8 cellular contexts compared by ENCODE assay signal in the genomic region with DNA sequence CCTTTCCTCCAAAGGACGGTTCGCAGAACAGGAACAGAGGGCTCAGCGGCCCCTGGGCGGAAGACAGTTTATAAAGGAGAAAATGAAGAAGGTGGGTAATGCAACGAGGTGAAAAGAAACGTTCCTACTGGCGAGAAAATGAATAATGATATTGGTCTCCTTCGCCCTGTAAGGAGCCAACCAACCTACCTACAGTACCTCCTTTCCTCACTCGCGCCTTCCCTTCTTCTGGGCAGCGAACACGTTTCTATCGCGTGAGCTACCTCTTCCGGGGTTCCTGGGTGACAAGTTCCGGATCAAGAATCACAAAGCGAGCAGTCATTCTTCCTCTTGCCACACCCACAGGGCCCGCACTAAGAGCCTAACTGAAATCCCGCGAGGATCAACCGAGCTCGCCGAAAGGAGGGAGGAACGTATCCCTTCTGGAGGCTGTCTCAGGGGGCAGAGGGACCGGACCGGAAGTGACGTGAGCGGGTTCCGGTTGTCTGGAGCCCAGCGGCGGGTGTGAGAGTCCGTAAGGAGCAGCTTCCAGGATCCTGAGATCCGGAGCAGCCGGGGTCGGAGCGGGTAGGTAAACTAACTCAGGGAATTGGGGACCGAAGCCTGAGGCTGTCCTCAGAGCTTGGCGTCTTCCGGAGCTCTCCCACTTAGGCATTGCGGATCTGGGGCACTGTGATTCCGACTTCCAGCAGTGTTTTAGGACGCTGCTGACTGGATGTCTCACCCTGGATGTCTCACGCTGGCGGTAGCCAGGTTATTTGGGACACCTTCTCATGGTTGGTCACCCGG. TPM values are rescaled to one million over a fixed set of nuclear protein-coding genes. Genes with fewer than 3 reads are reported as not detected.
DNase-seq lines count a peak whose midpoint lies in the region; ATAC-seq, FAIRE-seq and TF ChIP-seq lines count a peak whose summit lies in the region.

PTRH2 (minus strand) TSS at position 249 of the 789 bp plus-strand sequence. CDS start 9,452 bp downstream, outside the sequence.
VMP1 (plus strand) TSS at position 473 of the 789 bp plus-strand sequence. CDS start 23,793 bp downstream, outside the sequence.

- in situ Hi-C loops in HepG2 (cut with HindIII; ENCODE audit: extremely low pct_ligation_motif_present, low pct_unique_long_range_greater_than_20kb) = loop anchor here (5.0 kb wide), 1 partner anchor 50 kb away; no protein-coding TSS in a partner anchor

- TF ChIP-seq CTCF in C4-2B (conservative IDR thresholded peaks at IDR 0.05) (no peak), HepG2 (CRISPR knock-in tag; IDR thresholded peaks at IDR 0.05) (no peak)

- peak; percentile 99 for FAIRE-seq in HepG2 (lab: Jason Lieb, UNC)

- peaks cover 0 to 5% of the 10 kb centered on the region in 2 experiments; a peak in 1 of 5 replicates for H3K27me3 ChIP-seq in HepG2 (ENCODE audit: control insufficient read depth in 1 of 2, insufficient read depth in 2 of 2, low read length in 2 of 2)

- POLR2A ChIA-PET in HepG2 (lab: Yijun Ruan, JAX) = interaction anchor here (0.6 to 2.8 kb wide), 37 partner anchors 8 to 1076 kb away, joined by 3 to 53 read pairs (median 5); partner anchors contain the start of genes CLTC, DHX40, HEATR6 and RNFT1

- no peaks in the 10 kb centered on the region for H3K9me3 ChIP-seq in HepG2 (ENCODE audit: low read length)

- peak; percentile 91 to 99 for TF ChIP-seq POLR2A in HepG2 (IDR thresholded peaks at IDR 0.05; ENCODE audit: insufficient read depth in 1 of 2, low read depth in 2 of 2, low read length in 2 of 2)

- peak; percentile 97 for ATAC-seq in GM19395 (IDR thresholded peaks at IDR 0.05; ENCODE audit: unreplicated experiment)
- peak; percentile 94 for ATAC-seq in HG03565 (IDR thresholded peaks at IDR 0.05; ENCODE audit: unreplicated experiment)
- ATAC-seq in HepG2 = peak; percentile 96

- H3K9ac ChIP-seq in HepG2 (ENCODE audit: insufficient read depth, low read depth, low read length) = peak within 1 kb of the TSS; percentile 97

- no peak; the same call in 1 of the 2 replicates for TF ChIP-seq RAD21 in HepG2 (CRISPR knock-in tag; IDR thresholded peaks at IDR 0.05)

- BruUV-seq in HepG2 (replicated peaks; lab: Mats Ljungman, UMichigan) = no TSS peak

- H3K4me1 ChIP-seq in HepG2 (ENCODE audit: insufficient read depth, low read length) = peaks cover 75% of the 10 kb centered on the region

- H4K20me1 ChIP-seq in HepG2 (ENCODE audit: insufficient read depth, low read length) = peaks cover 36% of the 10 kb centered on the region

- no peak within 1 kb of the TSS for H2AFZ ChIP-seq in HepG2 (ENCODE audit: low read length)

- H3K79me2 ChIP-seq in HepG2 (ENCODE audit: insufficient read depth, low read length) = peaks cover 95% of the 10 kb centered on the region

- peak within 1 kb of the TSS; percentile 83 to 98 (median 91) for H3K4me3 ChIP-seq in HepG2 (replicated peaks in 1 of 3; ENCODE audit: insufficient read depth in 1 of 3, low read depth in 2 of 3, low read length in 3 of 3)

- peak; percentile 100 for DNase-seq in NCI-H774 (lab: John Stamatoyannopoulos, UW)
- DNase-seq in activated CD4-positive, alpha-beta T cell treated with anti-CD3 and anti-CD28 coated beads, Interleukin-2, amount 50 U/mL, for 4 hours = peak; percentile 84 to 89
- DNase-seq in dermis blood vessel endothelial cell = peak; percentile 100
- DNase-seq in HepG2 (ENCODE audit: low spot score) = peak; percentile 100
- DNase-seq in stimulated activated CD4-positive, alpha-beta T cell treated with anti-CD3 and anti-CD28 coated beads, Interleukin-4, amount 100 ng/mL, for 1 hour = peak; percentile 89

- peak within 1 kb of the TSS; percentile 85 for H3K4me2 ChIP-seq in HepG2 (ENCODE audit: low read depth, low read length)

- H3K36me3 ChIP-seq in HepG2 (replicated peaks in 1 of 2; ENCODE audit: control insufficient read depth in 1 of 2, insufficient read depth in 2 of 2, low read length in 2 of 2) = peaks cover 2 to 12% of the 10 kb centered on the region in 2 experiments; a peak in 4 of 5 replicates

- WGBS in HepG2 (ENCODE audit: low lambda C conversion rate) = 1% methylated on average over 44 of the region's 45 CpGs

- H3K27ac ChIP-seq in C4-2B (peak within 1 kb of the TSS; percentile 89), HepG2 (ENCODE audit: extremely low read length, insufficient read depth, low read length) (peak within 1 kb of the TSS; percentile 94)

- TF ChIP-seq EP300 in HepG2 (IDR thresholded peaks at IDR 0.05; ENCODE audit: low read depth in 2 of 2, low read length in 2 of 2) (peak; percentile 1 to 28; a peak in 2 of 4 replicates), HepG2 (CRISPR knock-in tag; IDR thresholded peaks at IDR 0.05; ENCODE audit: borderline replicate concordance) (peak; percentile 54; the same call in 1 of the 2 replicates)

- CTCF ChIA-PET in HepG2 (lab: Yijun Ruan, JAX; ENCODE audit: low intra/inter-chr PET ratio, low total read pairs) = no interaction called here

- intact Hi-C loops in HepG2 (cut with micrococcal nuclease; ENCODE audit: unreplicated experiment) = no loop called here

TF ChIP-seq in HepG2, 621 proteins besides CTCF, POLR2A, EP300 and RAD21 (continues in another document):
- TF ChIP-seq SIN3B (IDR thresholded peaks at IDR 0.05; ENCODE audit: low read length) = peak; percentile 58
- no peak for TF ChIP-seq HMG20A (CRISPR knock-in tag; IDR thresholded peaks at IDR 0.05; ENCODE audit: borderline replicate concordance)
- TF ChIP-seq PHF8 (CRISPR knock-in tag; IDR thresholded peaks at IDR 0.05) = peak; percentile 74
- TF ChIP-seq NFYB (CRISPR knock-in tag; IDR thresholded peaks at IDR 0.05) = peak; percentile 56; the same call in 1 of the 2 replicates
- TF ChIP-seq ZNF335 (CRISPR knock-in tag; IDR thresholded peaks at IDR 0.05) = peak; percentile 76; the same call in 1 of the 2 replicates
- no peak for TF ChIP-seq ZNF207 (IDR thresholded peaks at IDR 0.05; ENCODE audit: borderline replicate concordance)
- no peak; the same call in 1 of the 2 replicates for TF ChIP-seq RARG (CRISPR knock-in tag; IDR thresholded peaks at IDR 0.05; ENCODE audit: low read depth)
- TF ChIP-seq PCBP2 (optimal IDR thresholded peaks at IDR 0.05; ENCODE audit: low read depth, low read length, poor library complexity, severe bottlenecking) = no peak

RNA-seq across cellular contexts. Expression of gene PTRH2, which starts in this region (rescaled TPM):
- total RNA-seq in dermis blood vessel endothelial cell (28.2 and 36.6 TPM in 2 replicates), HepG2 (2016; rRNA removed; fragmentation: Illumina TruSeq; extraction: Trizol) (48.7 and 67.7 TPM in 2 replicates)
- 24.5 and 30.9 TPM in 2 replicates for total RNA-seq in HepG2 (2016; cell fraction: cytosol; rRNA removed; fragmentation: Illumina TruSeq; extraction: Trizol; ENCODE audit: low read depth)
- total RNA-seq in HepG2 (2016; cell fraction: insoluble cytoplasmic fraction; rRNA removed; fragmentation: Illumina TruSeq; extraction: Trizol) = 43.2 and 68.2 TPM in 2 replicates
- 26.1 and 28.8 TPM in 2 replicates for total RNA-seq in HepG2 (2016; cell fraction: membrane; rRNA removed; fragmentation: Illumina TruSeq; extraction: Trizol)
- total RNA-seq in HepG2 (2016; cell fraction: nucleus; rRNA removed; fragmentation: Illumina TruSeq; extraction: Trizol) = 57.2 and 59.6 TPM in 2 replicates
- polyA plus RNA-seq in HepG2 (2011; rRNA removed) = 73.6 and 83.3 TPM in 2 replicates
- polyA plus RNA-seq in HepG2 (2011; cell fraction: cytosol; rRNA removed) = 52.4 and 80.1 TPM in 2 replicates
- 24.3 and 32.5 TPM in 2 replicates for polyA plus RNA-seq in HepG2 (2011; cell fraction: nucleus; rRNA removed)
- 61.8 and 70.1 TPM in 2 replicates for polyA plus RNA-seq in HepG2 (2012)
- 19.3 and 20.0 TPM in 2 replicates for polyA plus RNA-seq in HepG2 (2016; cell fraction: cytosol; fragmentation: Illumina TruSeq; extraction: Trizol; ENCODE audit: low read depth)
- 49.4 and 52.0 TPM in 2 replicates for polyA plus RNA-seq in HepG2 (2016; cell fraction: insoluble cytoplasmic fraction; fragmentation: Illumina TruSeq; extraction: Trizol; ENCODE audit: low read depth)
- 19.4 and 21.2 TPM in 2 replicates for polyA plus RNA-seq in HepG2 (2016; cell fraction: membrane; fragmentation: Illumina TruSeq; extraction: Trizol; ENCODE audit: low read depth)
- 111 and 117 TPM in 2 replicates for polyA plus RNA-seq in HepG2 (2016; cell fraction: nucleus; fragmentation: Illumina TruSeq; extraction: Trizol; ENCODE audit: insufficient read depth, low read depth)
- polyA minus RNA-seq in HepG2 (2011; rRNA and poly(A)+ RNA removed; ENCODE audit: low replicate concordance) = 40.8 and 45.5 TPM in 2 replicates
- polyA minus RNA-seq in HepG2 (2011; cell fraction: cytosol; rRNA and poly(A)+ RNA removed) = 17.2 and 20.3 TPM in 2 replicates
- 31.4 and 37.7 TPM in 2 replicates for polyA minus RNA-seq in HepG2 (2011; cell fraction: nucleus; rRNA and poly(A)+ RNA removed)

RNA-seq across cellular contexts. Expression of gene VMP1, which starts in this region (rescaled TPM):
- 141 and 209 TPM in 2 replicates for total RNA-seq in dermis blood vessel endothelial cell
- 80.3 and 186 TPM in 2 replicates for total RNA-seq in HepG2 (2016; rRNA removed; fragmentation: Illumina TruSeq; extraction: Trizol)
- total RNA-seq in HepG2 (2016; cell fraction: cytosol; rRNA removed; fragmentation: Illumina TruSeq; extraction: Trizol; ENCODE audit: low read depth) = 81.7 and 81.9 TPM in 2 replicates
- 87.6 and 200 TPM in 2 replicates for total RNA-seq in HepG2 (2016; cell fraction: insoluble cytoplasmic fraction; rRNA removed; fragmentation: Illumina TruSeq; extraction: Trizol)
- 64.7 and 72.7 TPM in 2 replicates for total RNA-seq in HepG2 (2016; cell fraction: membrane; rRNA removed; fragmentation: Illumina TruSeq; extraction: Trizol)
- total RNA-seq in HepG2 (2016; cell fraction: nucleus; rRNA removed; fragmentation: Illumina TruSeq; extraction: Trizol) = 414 and 436 TPM in 2 replicates
- 262 and 271 TPM in 2 replicates for polyA plus RNA-seq in HepG2 (2011; rRNA removed)
- polyA plus RNA-seq in HepG2 (2011; cell fraction: cytosol; rRNA removed) = 66.8 and 107 TPM in 2 replicates
- polyA plus RNA-seq in HepG2 (2011; cell fraction: nucleus; rRNA removed) = 244 and 352 TPM in 2 replicates
- polyA plus RNA-seq in HepG2 (2012) = 151 and 169 TPM in 2 replicates
- polyA plus RNA-seq in HepG2 (2016; cell fraction: cytosol; fragmentation: Illumina TruSeq; extraction: Trizol; ENCODE audit: low read depth) = 21.0 and 21.9 TPM in 2 replicates
- polyA plus RNA-seq in HepG2 (2016; cell fraction: insoluble cytoplasmic fraction; fragmentation: Illumina TruSeq; extraction: Trizol; ENCODE audit: low read depth) = 78.4 and 81.5 TPM in 2 replicates
- 34.4 and 38.6 TPM in 2 replicates for polyA plus RNA-seq in HepG2 (2016; cell fraction: membrane; fragmentation: Illumina TruSeq; extraction: Trizol; ENCODE audit: low read depth)
- polyA plus RNA-seq in HepG2 (2016; cell fraction: nucleus; fragmentation: Illumina TruSeq; extraction: Trizol; ENCODE audit: insufficient read depth, low read depth) = 277 and 292 TPM in 2 replicates
- 294 and 406 TPM in 2 replicates for polyA minus RNA-seq in HepG2 (2011; rRNA and poly(A)+ RNA removed; ENCODE audit: low replicate concordance)
- 134 and 182 TPM in 2 replicates for polyA minus RNA-seq in HepG2 (2011; cell fraction: cytosol; rRNA and poly(A)+ RNA removed)
- polyA minus RNA-seq in HepG2 (2011; cell fraction: nucleus; rRNA and poly(A)+ RNA removed) = 788 and 1,143 TPM in 2 replicates

Comparison
In these comparisons a context has a peak if more than half of its experiments do, and no peak if none do; other contexts are left out.
1. Peak in every context shown above with its lines: DNase-seq, ATAC-seq, H3K4me3 ChIP-seq and H3K27ac ChIP-seq.